8 cellular contexts compared by ENCODE assay signal in the genomic region with DNA sequence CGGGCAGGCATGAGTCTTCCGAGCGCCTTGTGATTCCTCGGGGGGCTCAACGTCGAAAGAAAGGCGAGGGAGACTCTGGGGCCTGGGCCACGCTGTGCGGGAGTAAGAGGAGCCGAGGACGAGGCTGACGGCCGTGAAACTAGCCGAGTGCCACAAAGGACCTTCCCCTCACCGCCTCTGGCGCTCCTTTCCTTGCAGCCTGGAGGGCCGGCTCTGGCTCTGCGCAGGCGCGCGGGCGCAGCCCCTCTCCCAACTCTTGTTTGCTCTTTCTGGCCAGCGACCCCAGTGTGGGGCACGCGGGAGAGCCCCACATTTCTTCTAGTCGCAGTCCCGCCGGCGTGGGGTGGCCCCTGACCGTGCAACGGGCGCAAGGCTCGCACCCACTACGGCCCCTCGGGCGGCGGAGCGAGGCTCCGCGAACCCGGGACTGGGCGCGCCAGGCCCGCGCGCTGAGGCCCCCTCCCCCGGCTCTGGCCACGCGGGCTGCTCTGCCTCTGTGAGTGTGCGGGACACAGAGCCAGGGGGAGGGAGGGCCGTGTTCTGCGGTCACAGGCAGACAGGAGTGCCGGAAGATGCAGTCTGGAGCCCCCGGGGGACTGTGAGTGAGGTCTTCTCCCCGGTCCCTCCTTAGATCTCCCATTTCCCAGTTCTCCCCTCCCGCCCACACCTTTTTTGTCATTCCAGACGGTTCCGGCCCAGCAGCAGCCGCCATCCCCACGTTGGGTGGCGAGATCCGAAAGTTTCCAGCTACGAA. TPM values are rescaled to one million over a fixed set of nuclear protein-coding genes. Genes with fewer than 3 reads are reported as not detected.
DNase-seq lines count a peak whose midpoint lies in the region; ATAC-seq, FAIRE-seq and TF ChIP-seq lines count a peak whose summit lies in the region.

No MANE protein-coding gene starts in this region.

- no peaks in the 10 kb centered on the region for H3K27me3 ChIP-seq in skeletal muscle satellite cell (ENCODE audit: control insufficient read depth, insufficient read depth, low read length)

- peaks cover 11% of the 10 kb centered on the region for H3K4me1 Mint-ChIP-seq in MCF 10A (ENCODE audit: insufficient read depth, unreplicated experiment)

- peak overlapping the region; percentile 99 for H3K4me2 ChIP-seq in skeletal muscle satellite cell (ENCODE audit: low read length)

- H3K9ac ChIP-seq in skeletal muscle satellite cell (ENCODE audit: low read depth, low read length) = peak overlapping the region; percentile 91

- intact Hi-C loops in MCF 10A (cut with micrococcal nuclease) = loop anchor here (1.0 kb wide), 1 partner anchor 70 kb away; no protein-coding TSS in a partner anchor

- peaks cover 42% of the 10 kb centered on the region for H3K36me3 Mint-ChIP-seq in MCF 10A (ENCODE audit: insufficient read depth, unreplicated experiment)

- peaks cover 12% of the 10 kb centered on the region for H3K36me3 ChIP-seq in skeletal muscle satellite cell (ENCODE audit: insufficient read depth, low read length)

- no peak for DNase-seq in GM12892 (ENCODE audit: insufficient read length)
- DNase-seq in NCI-H1930 (lab: John Stamatoyannopoulos, UW) = peak; percentile 38 to 46
- peak; percentile 73 for DNase-seq in UCSD-AML1 (lab: John Stamatoyannopoulos, UW; ENCODE audit: unreplicated experiment)
- DNase-seq in MCF 10A (ENCODE audit: unreplicated experiment) = peak; percentile 63
- peak; percentile 41 for DNase-seq in iPS-NIHi7 (ENCODE audit: extremely low spot score)

- TF ChIP-seq POLR2A in GM12892 (IDR thresholded peaks at IDR 0.05; ENCODE audit: low read depth, low read length) = no peak

- H3K27ac Mint-ChIP-seq in MCF 10A (ENCODE audit: low read depth, unreplicated experiment) = peak overlapping the region; percentile 97

- ATAC-seq in HG02610 (IDR thresholded peaks at IDR 0.05; ENCODE audit: unreplicated experiment) (no peak), HG02759 (IDR thresholded peaks at IDR 0.05; ENCODE audit: unreplicated experiment) (no peak)

- no peaks in the 10 kb centered on the region for H3K27me3 Mint-ChIP-seq in MCF 10A (ENCODE audit: insufficient read depth, unreplicated experiment)

- CTCF ChIA-PET in MCF 10A (lab: Yijun Ruan, JAX) = interaction anchor here (0.6 to 1.9 kb wide), 7 partner anchors 16 to 514 kb away, joined by 3 to 9 read pairs (median 6); no protein-coding TSS in a partner anchor

- H3K9me3 Mint-ChIP-seq in MCF 10A (ENCODE audit: unreplicated experiment) = no peaks in the 10 kb centered on the region

- H3K4me3 ChIP-seq in skeletal muscle satellite cell (ENCODE audit: low read length) = peak overlapping the region; percentile 94

- peak; percentile 76 for FAIRE-seq in GM12892 (lab: Jason Lieb, UNC)

- H3K4me1 ChIP-seq in skeletal muscle satellite cell (ENCODE audit: control insufficient read depth, insufficient read depth, low read length) = peaks cover 11% of the 10 kb centered on the region

- no peak for TF ChIP-seq CTCF in MCF 10A (IDR thresholded peaks at IDR 0.05; ENCODE audit: unreplicated experiment)

- peak overlapping the region; percentile 96 for H3K4me3 Mint-ChIP-seq in MCF 10A (ENCODE audit: unreplicated experiment)

- no peaks in the 10 kb centered on the region for H3K9me3 ChIP-seq in skeletal muscle satellite cell (replicated peaks; ENCODE audit: low read length)

- POLR2A ChIA-PET in MCF 10A (lab: Yijun Ruan, JAX) = interaction anchor here (0.6 to 9.4 kb wide), 34 partner anchors 10 to 591 kb away, joined by 3 to 302 read pairs (median 6); a partner anchor contains a TSS

- BruUV-seq in MCF 10A (replicated peaks; lab: Mats Ljungman, UMichigan) = no TSS peak

RNA-seq across cellular contexts. Expression of a gene that starts 1.0 kb away (rescaled TPM):
- 7.9 TPM for polyA plus RNA-seq in GM12892 (2012; ENCODE audit: missing spikeins)
- 25.4 and 26.9 TPM in 2 replicates for total RNA-seq in MCF 10A (2022)
- 27.6 and 28.6 TPM in 2 replicates for total RNA-seq in skeletal muscle satellite cell (2012; rRNA removed)

RNA-seq across cellular contexts. Expression of a gene that starts 20.9 kb away (rescaled TPM):
- 46.5 TPM for polyA plus RNA-seq in GM12892 (2012; ENCODE audit: missing spikeins)
- total RNA-seq in MCF 10A (2022) = 62.3 and 68.8 TPM in 2 replicates
- 53.2 and 54.4 TPM in 2 replicates for total RNA-seq in skeletal muscle satellite cell (2012; rRNA removed)

RNA-seq across cellular contexts. Expression of a gene that starts 21.3 kb away (rescaled TPM):
- polyA plus RNA-seq in GM12892 (2012; ENCODE audit: missing spikeins) = 66.5 TPM
- total RNA-seq in MCF 10A (2022) = 105 and 109 TPM in 2 replicates
- 73.8 and 74.8 TPM in 2 replicates for total RNA-seq in skeletal muscle satellite cell (2012; rRNA removed)
